Comparison of ENCODE assay signal across 1 cellular context in the genomic region with DNA sequence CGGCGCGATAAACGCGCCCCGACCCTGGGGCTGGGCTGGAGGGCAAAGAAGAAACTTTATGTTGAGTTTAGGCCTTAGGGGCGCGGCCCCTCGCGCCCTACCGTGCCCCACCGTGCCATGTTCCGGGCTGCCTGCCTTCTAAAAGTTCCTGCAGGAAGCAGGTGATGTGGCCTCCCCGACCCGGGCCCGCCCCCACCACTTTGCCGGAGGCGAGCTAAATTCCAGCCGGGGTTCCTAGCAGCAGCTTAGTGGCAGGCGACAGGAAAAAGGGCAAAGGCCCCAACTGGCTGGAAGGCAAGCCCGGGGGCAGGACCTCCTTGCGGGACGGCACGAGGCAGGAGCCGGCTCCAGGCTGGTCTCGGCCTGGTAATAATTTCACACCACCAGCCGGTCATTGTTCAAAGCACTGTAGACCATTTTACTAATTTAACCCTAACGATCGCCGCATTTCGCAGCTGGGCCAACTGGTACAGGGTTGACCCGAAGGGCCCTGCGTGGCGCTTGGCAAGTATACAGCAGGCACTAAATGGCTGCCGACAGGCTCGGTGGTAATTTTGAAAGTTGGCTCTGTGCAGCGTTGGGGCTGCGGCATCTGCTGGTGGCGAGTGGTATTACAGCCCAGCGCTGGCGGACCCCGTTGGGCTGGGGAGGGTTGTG.
TF ChIP-seq lines count a peak whose summit lies in the region.

No MANE protein-coding gene starts in this region.

TF ChIP-seq in HepG2, 621 proteins besides CTCF, POLR2A, EP300 and RAD21 (continued from another document and continues in another):
- TF ChIP-seq, protein P1, sequence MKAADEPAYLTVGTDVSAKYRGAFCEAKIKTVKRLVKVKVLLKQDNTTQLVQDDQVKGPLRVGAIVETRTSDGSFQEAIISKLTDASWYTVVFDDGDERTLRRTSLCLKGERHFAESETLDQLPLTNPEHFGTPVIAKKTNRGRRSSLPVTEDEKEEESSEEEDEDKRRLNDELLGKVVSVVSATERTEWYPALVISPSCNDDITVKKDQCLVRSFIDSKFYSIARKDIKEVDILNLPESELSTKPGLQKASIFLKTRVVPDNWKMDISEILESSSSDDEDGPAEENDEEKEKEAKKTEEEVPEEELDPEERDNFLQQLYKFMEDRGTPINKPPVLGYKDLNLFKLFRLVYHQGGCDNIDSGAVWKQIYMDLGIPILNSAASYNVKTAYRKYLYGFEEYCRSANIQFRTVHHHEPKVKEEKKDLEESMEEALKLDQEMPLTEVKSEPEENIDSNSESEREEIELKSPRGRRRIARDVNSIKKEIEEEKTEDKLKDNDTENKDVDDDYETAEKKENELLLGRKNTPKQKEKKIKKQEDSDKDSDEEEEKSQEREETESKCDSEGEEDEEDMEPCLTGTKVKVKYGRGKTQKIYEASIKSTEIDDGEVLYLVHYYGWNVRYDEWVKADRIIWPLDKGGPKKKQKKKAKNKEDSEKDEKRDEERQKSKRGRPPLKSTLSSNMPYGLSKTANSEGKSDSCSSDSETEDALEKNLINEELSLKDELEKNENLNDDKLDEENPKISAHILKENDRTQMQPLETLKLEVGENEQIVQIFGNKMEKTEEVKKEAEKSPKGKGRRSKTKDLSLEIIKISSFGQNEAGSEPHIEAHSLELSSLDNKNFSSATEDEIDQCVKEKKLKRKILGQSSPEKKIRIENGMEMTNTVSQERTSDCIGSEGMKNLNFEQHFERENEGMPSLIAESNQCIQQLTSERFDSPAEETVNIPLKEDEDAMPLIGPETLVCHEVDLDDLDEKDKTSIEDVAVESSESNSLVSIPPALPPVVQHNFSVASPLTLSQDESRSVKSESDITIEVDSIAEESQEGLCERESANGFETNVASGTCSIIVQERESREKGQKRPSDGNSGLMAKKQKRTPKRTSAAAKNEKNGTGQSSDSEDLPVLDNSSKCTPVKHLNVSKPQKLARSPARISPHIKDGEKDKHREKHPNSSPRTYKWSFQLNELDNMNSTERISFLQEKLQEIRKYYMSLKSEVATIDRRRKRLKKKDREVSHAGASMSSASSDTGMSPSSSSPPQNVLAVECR (CRISPR knock-in tag; IDR thresholded peaks at IDR 0.05; ENCODE audit: borderline replicate concordance): peak; percentile 63; the same call in 1 of the 2 replicates
- TF ChIP-seq ZNF563 (CRISPR knock-in tag; IDR thresholded peaks at IDR 0.05): peak; percentile 73; the same call in 1 of the 2 replicates
- TF ChIP-seq, protein P2, sequence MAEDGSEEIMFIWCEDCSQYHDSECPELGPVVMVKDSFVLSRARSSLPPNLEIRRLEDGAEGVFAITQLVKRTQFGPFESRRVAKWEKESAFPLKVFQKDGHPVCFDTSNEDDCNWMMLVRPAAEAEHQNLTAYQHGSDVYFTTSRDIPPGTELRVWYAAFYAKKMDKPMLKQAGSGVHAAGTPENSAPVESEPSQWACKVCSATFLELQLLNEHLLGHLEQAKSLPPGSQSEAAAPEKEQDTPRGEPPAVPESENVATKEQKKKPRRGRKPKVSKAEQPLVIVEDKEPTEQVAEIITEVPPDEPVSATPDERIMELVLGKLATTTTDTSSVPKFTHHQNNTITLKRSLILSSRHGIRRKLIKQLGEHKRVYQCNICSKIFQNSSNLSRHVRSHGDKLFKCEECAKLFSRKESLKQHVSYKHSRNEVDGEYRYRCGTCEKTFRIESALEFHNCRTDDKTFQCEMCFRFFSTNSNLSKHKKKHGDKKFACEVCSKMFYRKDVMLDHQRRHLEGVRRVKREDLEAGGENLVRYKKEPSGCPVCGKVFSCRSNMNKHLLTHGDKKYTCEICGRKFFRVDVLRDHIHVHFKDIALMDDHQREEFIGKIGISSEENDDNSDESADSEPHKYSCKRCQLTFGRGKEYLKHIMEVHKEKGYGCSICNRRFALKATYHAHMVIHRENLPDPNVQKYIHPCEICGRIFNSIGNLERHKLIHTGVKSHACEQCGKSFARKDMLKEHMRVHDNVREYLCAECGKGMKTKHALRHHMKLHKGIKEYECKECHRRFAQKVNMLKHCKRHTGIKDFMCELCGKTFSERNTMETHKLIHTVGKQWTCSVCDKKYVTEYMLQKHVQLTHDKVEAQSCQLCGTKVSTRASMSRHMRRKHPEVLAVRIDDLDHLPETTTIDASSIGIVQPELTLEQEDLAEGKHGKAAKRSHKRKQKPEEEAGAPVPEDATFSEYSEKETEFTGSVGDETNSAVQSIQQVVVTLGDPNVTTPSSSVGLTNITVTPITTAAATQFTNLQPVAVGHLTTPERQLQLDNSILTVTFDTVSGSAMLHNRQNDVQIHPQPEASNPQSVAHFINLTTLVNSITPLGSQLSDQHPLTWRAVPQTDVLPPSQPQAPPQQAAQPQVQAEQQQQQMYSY (CRISPR knock-in tag; IDR thresholded peaks at IDR 0.05): no peak
- TF ChIP-seq ZSCAN29 (CRISPR knock-in tag; conservative IDR thresholded peaks at IDR 0.05): no peak
- peak; percentile 30; the same call in 1 of the 2 replicates for TF ChIP-seq NFKB2 (CRISPR knock-in tag; IDR thresholded peaks at IDR 0.05; ENCODE audit: borderline replicate concordance)
- peak; percentile 85; the same call in 1 of the 2 replicates for TF ChIP-seq ZNF816 (CRISPR knock-in tag; IDR thresholded peaks at IDR 0.05; ENCODE audit: borderline replicate concordance)
- TF ChIP-seq, protein P3, sequence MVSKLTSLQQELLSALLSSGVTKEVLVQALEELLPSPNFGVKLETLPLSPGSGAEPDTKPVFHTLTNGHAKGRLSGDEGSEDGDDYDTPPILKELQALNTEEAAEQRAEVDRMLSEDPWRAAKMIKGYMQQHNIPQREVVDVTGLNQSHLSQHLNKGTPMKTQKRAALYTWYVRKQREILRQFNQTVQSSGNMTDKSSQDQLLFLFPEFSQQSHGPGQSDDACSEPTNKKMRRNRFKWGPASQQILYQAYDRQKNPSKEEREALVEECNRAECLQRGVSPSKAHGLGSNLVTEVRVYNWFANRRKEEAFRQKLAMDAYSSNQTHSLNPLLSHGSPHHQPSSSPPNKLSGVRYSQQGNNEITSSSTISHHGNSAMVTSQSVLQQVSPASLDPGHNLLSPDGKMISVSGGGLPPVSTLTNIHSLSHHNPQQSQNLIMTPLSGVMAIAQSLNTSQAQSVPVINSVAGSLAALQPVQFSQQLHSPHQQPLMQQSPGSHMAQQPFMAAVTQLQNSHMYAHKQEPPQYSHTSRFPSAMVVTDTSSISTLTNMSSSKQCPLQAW (CRISPR knock-in tag; IDR thresholded peaks at IDR 0.05): peak; percentile 65
- peak; percentile 69; the same call in 1 of the 2 replicates for TF ChIP-seq ZNF619 (CRISPR knock-in tag; IDR thresholded peaks at IDR 0.05)
- TF ChIP-seq ZMYM3 (CRISPR knock-in tag; IDR thresholded peaks at IDR 0.05): peak; percentile 91
- TF ChIP-seq RNF2 (conservative IDR thresholded peaks at IDR 0.05; ENCODE audit: low read depth): peak; percentile 39; the same call in 1 of the 2 replicates
- TF ChIP-seq KAT7 (CRISPR knock-in tag; IDR thresholded peaks at IDR 0.05; ENCODE audit: borderline replicate concordance): no peak
- TF ChIP-seq DR1 (CRISPR knock-in tag; IDR thresholded peaks at IDR 0.05): no peak
- 0 out of 2 replicates have a peak, but pooled peaks have one; percentile 7 for TF ChIP-seq NCOA2 (CRISPR knock-in tag; IDR thresholded peaks at IDR 0.05)
- TF ChIP-seq, protein P4, sequence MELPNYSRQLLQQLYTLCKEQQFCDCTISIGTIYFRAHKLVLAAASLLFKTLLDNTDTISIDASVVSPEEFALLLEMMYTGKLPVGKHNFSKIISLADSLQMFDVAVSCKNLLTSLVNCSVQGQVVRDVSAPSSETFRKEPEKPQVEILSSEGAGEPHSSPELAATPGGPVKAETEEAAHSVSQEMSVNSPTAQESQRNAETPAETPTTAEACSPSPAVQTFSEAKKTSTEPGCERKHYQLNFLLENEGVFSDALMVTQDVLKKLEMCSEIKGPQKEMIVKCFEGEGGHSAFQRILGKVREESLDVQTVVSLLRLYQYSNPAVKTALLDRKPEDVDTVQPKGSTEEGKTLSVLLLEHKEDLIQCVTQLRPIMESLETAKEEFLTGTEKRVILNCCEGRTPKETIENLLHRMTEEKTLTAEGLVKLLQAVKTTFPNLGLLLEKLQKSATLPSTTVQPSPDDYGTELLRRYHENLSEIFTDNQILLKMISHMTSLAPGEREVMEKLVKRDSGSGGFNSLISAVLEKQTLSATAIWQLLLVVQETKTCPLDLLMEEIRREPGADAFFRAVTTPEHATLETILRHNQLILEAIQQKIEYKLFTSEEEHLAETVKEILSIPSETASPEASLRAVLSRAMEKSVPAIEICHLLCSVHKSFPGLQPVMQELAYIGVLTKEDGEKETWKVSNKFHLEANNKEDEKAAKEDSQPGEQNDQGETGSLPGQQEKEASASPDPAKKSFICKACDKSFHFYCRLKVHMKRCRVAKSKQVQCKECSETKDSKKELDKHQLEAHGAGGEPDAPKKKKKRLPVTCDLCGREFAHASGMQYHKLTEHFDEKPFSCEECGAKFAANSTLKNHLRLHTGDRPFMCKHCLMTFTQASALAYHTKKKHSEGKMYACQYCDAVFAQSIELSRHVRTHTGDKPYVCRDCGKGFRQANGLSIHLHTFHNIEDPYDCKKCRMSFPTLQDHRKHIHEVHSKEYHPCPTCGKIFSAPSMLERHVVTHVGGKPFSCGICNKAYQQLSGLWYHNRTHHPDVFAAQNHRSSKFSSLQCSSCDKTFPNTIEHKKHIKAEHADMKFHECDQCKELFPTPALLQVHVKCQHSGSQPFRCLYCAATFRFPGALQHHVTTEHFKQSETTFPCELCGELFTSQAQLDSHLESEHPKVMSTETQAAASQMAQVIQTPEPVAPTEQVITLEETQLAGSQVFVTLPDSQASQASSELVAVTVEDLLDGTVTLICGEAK (IDR thresholded peaks at IDR 0.05): no peak
- TF ChIP-seq, protein P4 (CRISPR knock-in tag; IDR thresholded peaks at IDR 0.05): 0 out of 2 replicates have a peak, but pooled peaks have one; percentile 11
- TF ChIP-seq ATM (IDR thresholded peaks at IDR 0.05; ENCODE audit: borderline replicate concordance): no peak
- 0 out of 2 replicates have a peak, but pooled peaks have one; percentile 50 for TF ChIP-seq NFKBIZ (CRISPR knock-in tag; IDR thresholded peaks at IDR 0.05)
- peak; percentile 61; the same call in 1 of the 2 replicates for TF ChIP-seq ZBTB7A (CRISPR knock-in tag; IDR thresholded peaks at IDR 0.05)
- 0 out of 3 replicates have a peak, but pooled peaks have one; percentile 34 for TF ChIP-seq MXI1 (IDR thresholded peaks at IDR 0.05; ENCODE audit: borderline replicate concordance, low read depth, low read length)
- peak; percentile 36; the same call in 1 of the 2 replicates for TF ChIP-seq SALL1 (CRISPR knock-in tag; IDR thresholded peaks at IDR 0.05)
- 0 out of 2 replicates have a peak, but pooled peaks have one; percentile 33 for TF ChIP-seq THAP11 (CRISPR knock-in tag; IDR thresholded peaks at IDR 0.05)
- TF ChIP-seq ZNF232 (CRISPR knock-in tag; IDR thresholded peaks at IDR 0.05; ENCODE audit: borderline replicate concordance): peak; percentile 11; the same call in 1 of the 2 replicates
- peak; percentile 100 for TF ChIP-seq ZKSCAN8 (CRISPR knock-in tag; IDR thresholded peaks at IDR 0.05; ENCODE audit: borderline replicate concordance)
- TF ChIP-seq, protein P5, sequence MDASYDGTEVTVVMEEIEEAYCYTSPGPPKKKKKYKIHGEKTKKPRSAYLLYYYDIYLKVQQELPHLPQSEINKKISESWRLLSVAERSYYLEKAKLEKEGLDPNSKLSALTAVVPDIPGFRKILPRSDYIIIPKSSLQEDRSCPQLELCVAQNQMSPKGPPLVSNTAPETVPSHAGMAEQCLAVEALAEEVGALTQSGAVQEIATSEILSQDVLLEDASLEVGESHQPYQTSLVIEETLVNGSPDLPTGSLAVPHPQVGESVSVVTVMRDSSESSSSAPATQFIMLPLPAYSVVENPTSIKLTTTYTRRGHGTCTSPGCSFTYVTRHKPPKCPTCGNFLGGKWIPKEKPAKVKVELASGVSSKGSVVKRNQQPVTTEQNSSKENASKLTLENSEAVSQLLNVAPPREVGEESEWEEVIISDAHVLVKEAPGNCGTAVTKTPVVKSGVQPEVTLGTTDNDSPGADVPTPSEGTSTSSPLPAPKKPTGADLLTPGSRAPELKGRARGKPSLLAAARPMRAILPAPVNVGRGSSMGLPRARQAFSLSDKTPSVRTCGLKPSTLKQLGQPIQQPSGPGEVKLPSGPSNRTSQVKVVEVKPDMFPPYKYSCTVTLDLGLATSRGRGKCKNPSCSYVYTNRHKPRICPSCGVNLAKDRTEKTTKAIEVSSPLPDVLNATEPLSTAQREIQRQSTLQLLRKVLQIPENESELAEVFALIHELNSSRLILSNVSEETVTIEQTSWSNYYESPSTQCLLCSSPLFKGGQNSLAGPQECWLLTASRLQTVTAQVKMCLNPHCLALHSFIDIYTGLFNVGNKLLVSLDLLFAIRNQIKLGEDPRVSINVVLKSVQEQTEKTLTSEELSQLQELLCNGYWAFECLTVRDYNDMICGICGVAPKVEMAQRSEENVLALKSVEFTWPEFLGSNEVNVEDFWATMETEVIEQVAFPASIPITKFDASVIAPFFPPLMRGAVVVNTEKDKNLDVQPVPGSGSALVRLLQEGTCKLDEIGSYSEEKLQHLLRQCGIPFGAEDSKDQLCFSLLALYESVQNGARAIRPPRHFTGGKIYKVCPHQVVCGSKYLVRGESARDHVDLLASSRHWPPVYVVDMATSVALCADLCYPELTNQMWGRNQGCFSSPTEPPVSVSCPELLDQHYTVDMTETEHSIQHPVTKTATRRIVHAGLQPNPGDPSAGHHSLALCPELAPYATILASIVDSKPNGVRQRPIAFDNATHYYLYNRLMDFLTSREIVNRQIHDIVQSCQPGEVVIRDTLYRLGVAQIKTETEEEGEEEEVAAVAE (CRISPR knock-in tag; IDR thresholded peaks at IDR 0.05; ENCODE audit: borderline replicate concordance): 0 out of 2 replicates have a peak, but pooled peaks have one; percentile 6
- TF ChIP-seq HOXA3 (CRISPR knock-in tag; IDR thresholded peaks at IDR 0.05): peak; percentile 22; the same call in 1 of the 2 replicates
- TF ChIP-seq NFE2 (CRISPR knock-in tag; IDR thresholded peaks at IDR 0.05): no peak
- TF ChIP-seq NR2F6 (IDR thresholded peaks at IDR 0.05): peak; percentile 21; the same call in 1 of the 2 replicates
- no peak; the same call in 1 of the 2 replicates for TF ChIP-seq NR2F6 (CRISPR knock-in tag; IDR thresholded peaks at IDR 0.05)
